Comparison of ENCODE assay signal across 8 cellular contexts in genomic region chr16:89382555-89382954, GRCh38.
A peak's percentile ranks its signal among the peaks of the same experiment; 100 is the strongest.
DNase-seq lines count a peak whose midpoint lies in the region; ATAC-seq, FAIRE-seq and TF ChIP-seq lines count a peak whose summit lies in the region.
"Not testable (repeated sequence)": the region's sequence is repeated elsewhere in the genome, so short reads cannot be mapped to it uniquely, and the experiment has no call there.

No MANE protein-coding gene starts in this region.

- peaks cover 77 to 95% (median 91%) of the 10 kb centered on the region in 3 donors for H3K4me1 Mint-ChIP-seq in CD8-positive, alpha-beta memory T cell
- H3K4me1 Mint-ChIP-seq in activated CD8-positive, alpha-beta T cell treated with anti-CD3 and anti-CD28 coated beads, Interleukin-2, amount 10 ng/mL, durations not matched to agents 7 days and 5 days (ENCODE audit: low read depth), result peaks cover 73% of the 10 kb centered on the region
- peaks cover 48% of the 10 kb centered on the region for H3K4me1 Mint-ChIP-seq in activated naive CD8-positive, alpha-beta T cell treated with anti-CD3 and anti-CD28 coated beads, Interleukin-2, amount 10 ng/mL, durations not matched to agents 7 days and 5 days
- H3K4me1 Mint-ChIP-seq in effector memory CD8-positive, alpha-beta T cell (ENCODE audit: low read depth in 2 of 2), result peaks cover 79 to 81% of the 10 kb centered on the region in 2 donors
- peaks cover 68% of the 10 kb centered on the region for H3K4me1 Mint-ChIP-seq in neural crest cell
- peaks cover 97% of the 10 kb centered on the region for H3K4me1 Mint-ChIP-seq in stimulated activated naive CD8-positive, alpha-beta T cell treated with anti-CD3 and anti-CD28 coated beads, Interleukin-15, amount 100 ng/mL, for 72 hours

- peak overlapping the region; percentile 48 for H3K9ac ChIP-seq in keratinocyte (ENCODE audit: control insufficient read depth, extremely low read depth, insufficient read depth, low read length)

- H3K27me3 ChIP-seq in CD8-positive, alpha-beta memory T cell (ENCODE audit: insufficient read depth, low read length, poor library complexity, severe bottlenecking); RWPE2 (ENCODE audit: insufficient read depth, poor library complexity, severe bottlenecking); keratinocyte (ENCODE audit: control insufficient read depth, extremely low read depth, insufficient read depth, low read length): not testable (repeated sequence)

- dilution Hi-C loops in keratinocyte (cut with MboI; ENCODE audit: extremely low pct_ligation_motif_present, low sequenced_read_pairs), result not testable (repeated sequence)

- H3K79me2 ChIP-seq in keratinocyte (ENCODE audit: control insufficient read depth, insufficient read depth, low read length), result peaks cover 97% of the 10 kb centered on the region

- CTCF ChIA-PET in CD8-positive, alpha-beta memory T cell (lab: Charles Lee), result not testable (repeated sequence)
- CTCF ChIA-PET in activated CD8-positive, alpha-beta T cell treated with anti-CD3 and anti-CD28 coated beads, Interleukin-2, amount 10 ng/mL, durations not matched to agents 7 days and 5 days (lab: Charles Lee), result interaction anchor here (0.8 to 1.5 kb wide), 5 partner anchors 11 to 126 kb away, joined by 3 to 4 read pairs (median 3); no protein-coding TSS in a partner anchor

- not testable (repeated sequence) for FAIRE-seq in keratinocyte (lab: Jason Lieb, UNC)

- H3K4me3 Mint-ChIP-seq in CD8-positive, alpha-beta memory T cell, result peak overlapping the region in 6 of 7 donors; percentile 17 to 89 (median 71)
- H3K4me3 Mint-ChIP-seq in activated CD8-positive, alpha-beta T cell treated with anti-CD3 and anti-CD28 coated beads, Interleukin-2, amount 10 ng/mL, durations not matched to agents 7 days and 5 days, result peak overlapping the region; percentile 32
- peak overlapping the region; percentile 70 for H3K4me3 Mint-ChIP-seq in activated naive CD8-positive, alpha-beta T cell treated with anti-CD3 and anti-CD28 coated beads, Interleukin-2, amount 10 ng/mL, durations not matched to agents 7 days and 5 days
- peak overlapping the region; percentile 72 for H3K4me3 Mint-ChIP-seq in effector memory CD8-positive, alpha-beta T cell
- H3K4me3 Mint-ChIP-seq in neural crest cell, result not testable (repeated sequence)
- peak overlapping the region in 1 of 2 donors; percentile 59 for H3K4me3 Mint-ChIP-seq in stimulated activated naive CD8-positive, alpha-beta T cell treated with anti-CD3 and anti-CD28 coated beads, Interleukin-15, amount 100 ng/mL, for 72 hours

- H3K4me2 ChIP-seq in keratinocyte (ENCODE audit: control insufficient read depth, extremely low read depth, insufficient read depth, low read depth, low read length), result peak overlapping the region; percentile 79

- peaks cover 0 to 15% (median 2%) of the 10 kb centered on the region in 3 donors for H3K36me3 Mint-ChIP-seq in CD8-positive, alpha-beta memory T cell
- H3K36me3 Mint-ChIP-seq in activated CD8-positive, alpha-beta T cell treated with anti-CD3 and anti-CD28 coated beads, Interleukin-2, amount 10 ng/mL, durations not matched to agents 7 days and 5 days (ENCODE audit: low read depth), result peaks cover 14% of the 10 kb centered on the region
- H3K36me3 Mint-ChIP-seq in activated naive CD8-positive, alpha-beta T cell treated with anti-CD3 and anti-CD28 coated beads, Interleukin-2, amount 10 ng/mL, durations not matched to agents 7 days and 5 days; neural crest cell (ENCODE audit: low read depth): not testable (repeated sequence)
- H3K36me3 Mint-ChIP-seq in effector memory CD8-positive, alpha-beta T cell (ENCODE audit: insufficient read depth), result peaks cover 27% of the 10 kb centered on the region

- peak overlapping the region; percentile 47 to 87 (median 72) for H3K27ac Mint-ChIP-seq in CD8-positive, alpha-beta memory T cell
- H3K27ac Mint-ChIP-seq in activated CD8-positive, alpha-beta T cell treated with anti-CD3 and anti-CD28 coated beads, Interleukin-2, amount 10 ng/mL, durations not matched to agents 7 days and 5 days, result peak overlapping the region; percentile 81
- H3K27ac Mint-ChIP-seq in activated naive CD8-positive, alpha-beta T cell treated with anti-CD3 and anti-CD28 coated beads, Interleukin-2, amount 10 ng/mL, durations not matched to agents 7 days and 5 days, result peak overlapping the region; percentile 74
- H3K27ac Mint-ChIP-seq in effector memory CD8-positive, alpha-beta T cell, result peak overlapping the region; percentile 90 to 95
- H3K27ac Mint-ChIP-seq in neural crest cell (ENCODE audit: unreplicated experiment), result peak overlapping the region; percentile 15
- peak overlapping the region; percentile 31 to 77 for H3K27ac Mint-ChIP-seq in stimulated activated naive CD8-positive, alpha-beta T cell treated with anti-CD3 and anti-CD28 coated beads, Interleukin-15, amount 100 ng/mL, for 72 hours

- peaks cover 92% of the 10 kb centered on the region for H3K4me1 ChIP-seq in CD8-positive, alpha-beta memory T cell (ENCODE audit: insufficient read depth, low read length)
- H3K4me1 ChIP-seq in RWPE2 (ENCODE audit: insufficient read depth, poor library complexity, severe bottlenecking) (peaks cover 36% of the 10 kb centered on the region), keratinocyte (ENCODE audit: control insufficient read depth, extremely low read depth, insufficient read depth, low read length) (peaks cover 40% of the 10 kb centered on the region)

- ATAC-seq in RWPE2 (ENCODE audit: low read depth); activated naive CD8-positive, alpha-beta T cell treated with anti-CD3 and anti-CD28 coated beads, Interleukin-2, amount 10 ng/mL, durations not matched to agents 7 days and 5 days (ENCODE audit: low read depth): not testable (repeated sequence)
- ATAC-seq in activated CD8-positive, alpha-beta T cell treated with anti-CD3 and anti-CD28 coated beads, Interleukin-2, amount 10 ng/mL, durations not matched to agents 7 days and 5 days, result peak; percentile 33
- ATAC-seq in effector memory CD8-positive, alpha-beta T cell (replicated peaks), result peak; percentile 6
- peak; percentile 64 for ATAC-seq in stimulated activated naive CD8-positive, alpha-beta T cell treated with anti-CD3 and anti-CD28 coated beads, Interleukin-15, amount 100 ng/mL, for 72 hours

- TF ChIP-seq CTCF in RWPE2 (IDR thresholded peaks at IDR 0.05; ENCODE audit: poor library complexity, severe bottlenecking); keratinocyte (optimal IDR thresholded peaks at IDR 0.05 in 1 of 3, IDR thresholded peaks at IDR 0.05 in 1 of 3, conservative IDR thresholded peaks at IDR 0.05 in 1 of 3; ENCODE audit: extremely low read depth in 1 of 3, insufficient read depth in 2 of 3, low read length in 3 of 3); neural crest cell (conservative IDR thresholded peaks at IDR 0.05): not testable (repeated sequence)

- not testable (repeated sequence) for H3K27ac ChIP-seq in CD8-positive, alpha-beta memory T cell (ENCODE audit: low read depth, low read length)
- peak overlapping the region; percentile 61 for H3K27ac ChIP-seq in RWPE2 (ENCODE audit: poor library complexity, severe bottlenecking)
- peak overlapping the region; percentile 49 for H3K27ac ChIP-seq in keratinocyte (ENCODE audit: control insufficient read depth, insufficient read depth, low read length)

- H3K9me3 ChIP-seq in CD8-positive, alpha-beta memory T cell (ENCODE audit: low read length); RWPE2 (ENCODE audit: severe bottlenecking); keratinocyte (ENCODE audit: control insufficient read depth, low read depth, low read length): not testable (repeated sequence)

- DNase-seq in CD8-positive, alpha-beta memory T cell; RWPE2 (ENCODE audit: low spot score); activated CD8-positive, alpha-beta T cell treated with anti-CD3 and anti-CD28 coated beads, Interleukin-2, amount 10 ng/mL, durations not matched to agents 7 days and 5 days; activated naive CD8-positive, alpha-beta T cell treated with anti-CD3 and anti-CD28 coated beads, Interleukin-2, amount 10 ng/mL, durations not matched to agents 7 days and 5 days; effector memory CD8-positive, alpha-beta T cell; keratinocyte (ENCODE audit: low read depth, low spot score); neural crest cell (ENCODE audit: low read depth, low spot score); stimulated activated naive CD8-positive, alpha-beta T cell treated with anti-CD3 and anti-CD28 coated beads, Interleukin-15, amount 100 ng/mL, for 72 hours: not testable (repeated sequence)

- not testable (repeated sequence) for H3K9me1 ChIP-seq in keratinocyte (ENCODE audit: control insufficient read depth, extremely low read depth, insufficient read depth, low read length)

- H3K27me3 Mint-ChIP-seq in CD8-positive, alpha-beta memory T cell; activated CD8-positive, alpha-beta T cell treated with anti-CD3 and anti-CD28 coated beads, Interleukin-2, amount 10 ng/mL, durations not matched to agents 7 days and 5 days (ENCODE audit: low read depth); activated naive CD8-positive, alpha-beta T cell treated with anti-CD3 and anti-CD28 coated beads, Interleukin-2, amount 10 ng/mL, durations not matched to agents 7 days and 5 days; effector memory CD8-positive, alpha-beta T cell; neural crest cell (ENCODE audit: low read depth); stimulated activated naive CD8-positive, alpha-beta T cell treated with anti-CD3 and anti-CD28 coated beads, Interleukin-15, amount 100 ng/mL, for 72 hours: not testable (repeated sequence)

- not testable (repeated sequence) for H3K36me3 ChIP-seq in CD8-positive, alpha-beta memory T cell (ENCODE audit: insufficient read depth, low read length); RWPE2 (ENCODE audit: low read depth); keratinocyte (ENCODE audit: control insufficient read depth in 2 of 2, extremely low read depth in 1 of 2, insufficient read depth in 2 of 2, low read length in 2 of 2)

- H3K4me3 ChIP-seq in CD8-positive, alpha-beta memory T cell (ENCODE audit: low read length); RWPE2 (ENCODE audit: severe bottlenecking): not testable (repeated sequence)
- H3K4me3 ChIP-seq in keratinocyte (ENCODE audit: control insufficient read depth in 2 of 3, extremely low read depth in 1 of 3, insufficient read depth in 2 of 3, low read depth in 1 of 3, low read length in 3 of 3), result peak overlapping the region in 2 of 3 experiments; percentile 34 to 42

- POLR2A ChIA-PET in CD8-positive, alpha-beta memory T cell (lab: Charles Lee); activated CD8-positive, alpha-beta T cell treated with anti-CD3 and anti-CD28 coated beads, Interleukin-2, amount 10 ng/mL, durations not matched to agents 7 days and 5 days (lab: Charles Lee): not testable (repeated sequence)
- POLR2A ChIA-PET in activated naive CD8-positive, alpha-beta T cell treated with anti-CD3 and anti-CD28 coated beads, Interleukin-2, amount 10 ng/mL, durations not matched to agents 7 days and 5 days (lab: Charles Lee), result interaction anchor here (0.7 kb wide), 1 partner anchor 18 kb away, joined by 3 read pairs; no protein-coding TSS in a partner anchor

- H4K20me1 ChIP-seq in keratinocyte (ENCODE audit: control insufficient read depth, extremely low read depth, insufficient read depth, low read length), result peaks cover 40% of the 10 kb centered on the region

- not testable (repeated sequence) for H3K9me3 Mint-ChIP-seq in CD8-positive, alpha-beta memory T cell; activated CD8-positive, alpha-beta T cell treated with anti-CD3 and anti-CD28 coated beads, Interleukin-2, amount 10 ng/mL, durations not matched to agents 7 days and 5 days (ENCODE audit: insufficient read depth); activated naive CD8-positive, alpha-beta T cell treated with anti-CD3 and anti-CD28 coated beads, Interleukin-2, amount 10 ng/mL, durations not matched to agents 7 days and 5 days; effector memory CD8-positive, alpha-beta T cell; neural crest cell; stimulated activated naive CD8-positive, alpha-beta T cell treated with anti-CD3 and anti-CD28 coated beads, Interleukin-15, amount 100 ng/mL, for 72 hours

- H2AFZ ChIP-seq in keratinocyte (ENCODE audit: control insufficient read depth, low read length), result not testable (repeated sequence)

Comparison
In these comparisons a context has a peak if more than half of its experiments do, and no peak if none do; other contexts are left out.
1. H3K27ac Mint-ChIP-seq: peak in every context shown above with its lines; median percentile 92 in effector memory CD8-positive, alpha-beta T cell; 81 in activated CD8-positive, alpha-beta T cell treated with anti-CD3 and anti-CD28 coated beads, Interleukin-2, amount 10 ng/mL, durations not matched to agents 7 days and 5 days; 74 in activated naive CD8-positive, alpha-beta T cell treated with anti-CD3 and anti-CD28 coated beads, Interleukin-2, amount 10 ng/mL, durations not matched to agents 7 days and 5 days; 72 in CD8-positive, alpha-beta memory T cell; 54 in stimulated activated naive CD8-positive, alpha-beta T cell treated with anti-CD3 and anti-CD28 coated beads, Interleukin-15, amount 100 ng/mL, for 72 hours; 15 in neural crest cell.